ENCODE assay signal across 1 cellular context in the genomic region with DNA sequence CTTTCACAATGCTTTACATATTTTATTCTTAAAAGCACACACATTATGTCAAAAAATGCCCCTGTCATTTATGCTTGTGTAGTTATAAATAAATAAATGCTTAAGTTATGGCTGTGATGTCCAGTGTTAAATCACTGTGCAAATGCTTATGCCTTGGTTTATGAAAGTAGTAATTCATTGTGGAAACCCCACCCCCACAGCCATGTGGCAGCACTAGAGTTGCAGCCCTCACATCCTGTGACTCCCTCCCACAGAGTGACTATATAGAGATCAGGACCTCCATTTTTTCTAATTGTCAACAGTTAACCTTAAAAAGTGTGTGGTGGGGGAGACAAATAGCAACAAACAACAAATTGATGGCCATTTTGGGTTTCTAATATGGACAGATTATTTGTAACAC.
TF ChIP-seq lines count a peak whose summit lies in the region.

No MANE protein-coding gene starts in this region.

TF ChIP-seq in SK-N-SH treated with all-trans-retinoic acid at 6 μM for 48 hours, 23 proteins besides CTCF, POLR2A, EP300 and RAD21 (continued from another document):
- no peak for TF ChIP-seq TSHZ2 (CRISPR knock-in tag; IDR thresholded peaks at IDR 0.05)
- no peak for TF ChIP-seq TCF4 (CRISPR knock-in tag; IDR thresholded peaks at IDR 0.05; ENCODE audit: borderline replicate concordance)
